In the genomic region with DNA sequence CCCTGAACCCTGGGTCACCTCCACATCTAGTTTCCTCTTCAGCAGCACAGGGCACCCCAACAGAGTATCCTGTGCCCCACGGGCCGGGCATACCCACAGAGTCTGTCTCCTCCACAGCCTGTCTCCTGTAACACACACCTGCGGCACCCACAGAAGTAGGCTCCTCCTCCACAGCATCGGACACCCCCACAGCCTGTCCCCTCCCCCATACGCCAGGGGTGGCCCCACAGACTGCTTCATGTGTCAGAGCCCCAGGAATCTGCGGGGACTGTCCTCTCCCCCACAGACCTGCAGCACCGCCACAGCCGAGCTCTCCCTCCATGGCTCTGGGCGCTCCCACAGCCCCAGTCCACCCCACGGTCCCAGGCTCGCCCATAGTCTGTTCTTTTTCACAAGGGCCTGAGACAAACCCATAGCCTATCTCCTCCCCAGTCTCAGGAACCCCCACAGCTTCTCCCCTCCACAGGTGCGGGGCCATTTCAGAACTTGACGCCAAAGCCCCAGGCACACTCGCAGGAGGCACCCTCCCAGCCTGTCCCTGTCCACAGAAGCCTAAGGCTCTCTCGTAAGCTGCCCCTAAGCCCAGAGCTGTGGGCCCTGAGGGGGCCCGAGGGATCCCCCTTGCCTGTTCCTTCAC, we compare ENCODE assay signal across 8 cellular contexts. TPM values are rescaled to one million over a fixed set of nuclear protein-coding genes. Genes with fewer than 3 reads are reported as not detected.
DNase-seq lines count a peak whose midpoint lies in the region; ATAC-seq and TF ChIP-seq lines count a peak whose summit lies in the region.

No MANE protein-coding gene starts in this region.

- peak overlapping the region; percentile 95 for H2AFZ ChIP-seq in MM.1S (ENCODE audit: low read length)

- H4K20me1 ChIP-seq in MM.1S (ENCODE audit: insufficient read depth, low read length), result no peaks in the 10 kb centered on the region

- TF ChIP-seq CTCF in AG10803 (conservative IDR thresholded peaks at IDR 0.05; ENCODE audit: low read length) (no peak), MM.1S (IDR thresholded peaks at IDR 0.05; ENCODE audit: low read length) (no peak)

- peak overlapping the region; percentile 90 to 98 (median 96) for H3K4me3 Mint-ChIP-seq in naive thymus-derived CD4-positive, alpha-beta T cell

- H3K36me3 Mint-ChIP-seq in naive thymus-derived CD4-positive, alpha-beta T cell, result peaks cover 5 to 13% (median 9%) of the 10 kb centered on the region in 5 donors

- H3K27ac Mint-ChIP-seq in naive thymus-derived CD4-positive, alpha-beta T cell, result peak overlapping the region in 8 of 9 donors; percentile 22 to 99 (median 96)

- no peaks in the 10 kb centered on the region for H3K36me3 ChIP-seq in MM.1S (replicated peaks; ENCODE audit: insufficient read depth, low read length)
- H3K36me3 ChIP-seq in ectodermal cell (ENCODE audit: control insufficient read depth, insufficient read depth, low read length), result peaks cover 10% of the 10 kb centered on the region
- peaks cover 0 to 24% (median 0%) of the 10 kb centered on the region in 3 experiments for H3K36me3 ChIP-seq in naive thymus-derived CD4-positive, alpha-beta T cell (ENCODE audit: control insufficient read depth in 2 of 3, insufficient read depth in 3 of 3, low read length in 3 of 3)

- POLR2A ChIA-PET in naive thymus-derived CD4-positive, alpha-beta T cell (lab: Charles Lee), result interaction anchor here (1.0 to 4.5 kb wide), 3 partner anchors 10 to 299 kb away, joined by 3 to 51 read pairs (median 3); a partner anchor contains a TSS

- H3K27ac ChIP-seq in MM.1S (ENCODE audit: low read length) (no peak overlapping the region), ectodermal cell (ENCODE audit: insufficient read depth, low read depth, low read length, poor library complexity, severe bottlenecking) (no peak overlapping the region)
- H3K27ac ChIP-seq in naive thymus-derived CD4-positive, alpha-beta T cell (ENCODE audit: low read depth, low read length), result peak overlapping the region; percentile 86

- peak overlapping the region; percentile 70 for H3K4me2 ChIP-seq in MM.1S (ENCODE audit: low read depth, low read length)

- peaks cover 37% of the 10 kb centered on the region for H3K79me2 ChIP-seq in MM.1S (ENCODE audit: low read length)

- no peak for ATAC-seq in naive thymus-derived CD4-positive, alpha-beta T cell
- no peak for ATAC-seq in HG02642 (IDR thresholded peaks at IDR 0.05; ENCODE audit: poor library complexity, unreplicated experiment)

- H3K27me3 Mint-ChIP-seq in naive thymus-derived CD4-positive, alpha-beta T cell, result no peaks in the 10 kb centered on the region

- H3K9me2 ChIP-seq in MM.1S (replicated peaks; ENCODE audit: insufficient read depth, low read length), result no peaks in the 10 kb centered on the region

- DNase-seq in AG10803 (ENCODE audit: low read depth) (no peak), MM.1S (no peak), middle frontal gyrus (ENCODE audit: extremely low spot score, low spot score) (no peak)
- peak in 1 of 9 donors; percentile 29 for DNase-seq in naive thymus-derived CD4-positive, alpha-beta T cell
- DNase-seq in stimulated activated CD4-positive, alpha-beta T cell treated with anti-CD3 and anti-CD28 coated beads, Interleukin-2, amount 100 ng/mL, for 48 hours, result no peak
- no peak for DNase-seq in stimulated activated naive CD4-positive, alpha-beta T cell (lab: John Stamatoyannopoulos, UW)

- peak overlapping the region; percentile 97 for H3K4me3 ChIP-seq in AG10803 (ENCODE audit: low read length)
- H3K4me3 ChIP-seq in MM.1S (ENCODE audit: low read length), result peak overlapping the region; percentile 75
- peak overlapping the region; percentile 86 for H3K4me3 ChIP-seq in ectodermal cell (ENCODE audit: insufficient read depth, low read depth, low read length)
- peak overlapping the region; percentile 91 for H3K4me3 ChIP-seq in naive thymus-derived CD4-positive, alpha-beta T cell (ENCODE audit: low read length)

- H3F3A ChIP-seq in MM.1S (ENCODE audit: insufficient read depth, low read length), result peaks cover 5% of the 10 kb centered on the region

- H3K27me3 ChIP-seq in MM.1S (replicated peaks; ENCODE audit: insufficient read depth, low read length) (no peaks in the 10 kb centered on the region), ectodermal cell (ENCODE audit: control insufficient read depth, insufficient read depth, low read length, poor library complexity, severe bottlenecking) (no peaks in the 10 kb centered on the region)
- no peaks in the 10 kb centered on the region for H3K27me3 ChIP-seq in naive thymus-derived CD4-positive, alpha-beta T cell (ENCODE audit: control insufficient read depth in 2 of 2, insufficient read depth in 2 of 2, low read length in 2 of 2)

- CTCF ChIA-PET in naive thymus-derived CD4-positive, alpha-beta T cell (lab: Charles Lee), result no interaction called here

- 60 to 66% methylated on average over 15 to 16 of the region's 16 CpGs for WGBS in ectodermal cell, 2 experiments

- H3K9me3 ChIP-seq in MM.1S (replicated peaks; ENCODE audit: insufficient read depth, low read length) (no peaks in the 10 kb centered on the region), ectodermal cell (ENCODE audit: control insufficient read depth, low read length) (no peaks in the 10 kb centered on the region)
- H3K9me3 ChIP-seq in naive thymus-derived CD4-positive, alpha-beta T cell (ENCODE audit: control insufficient read depth in 2 of 3, low read length in 3 of 3), result no peaks in the 10 kb centered on the region

- peaks cover 13% of the 10 kb centered on the region; the same call in 1 of the 2 replicates for H3K4me1 ChIP-seq in MM.1S (ENCODE audit: low read length)
- H3K4me1 ChIP-seq in ectodermal cell (ENCODE audit: control insufficient read depth, insufficient read depth, low read length), result peaks cover 13% of the 10 kb centered on the region
- H3K4me1 ChIP-seq in naive thymus-derived CD4-positive, alpha-beta T cell (ENCODE audit: control insufficient read depth in 2 of 2, insufficient read depth in 2 of 2, low read length in 2 of 2), result peaks cover 17 to 24% of the 10 kb centered on the region in 2 donors

- peaks cover 29 to 52% (median 46%) of the 10 kb centered on the region in 7 donors for H3K4me1 Mint-ChIP-seq in naive thymus-derived CD4-positive, alpha-beta T cell

- intact Hi-C loops in naive thymus-derived CD4-positive, alpha-beta T cell (cut with micrococcal nuclease), result no loop called here

- H3K9me3 Mint-ChIP-seq in naive thymus-derived CD4-positive, alpha-beta T cell, result no peaks in the 10 kb centered on the region

- peak overlapping the region; percentile 93; the same call in 1 of the 2 replicates for H3K9ac ChIP-seq in MM.1S (ENCODE audit: low read length)

RNA-seq across cellular contexts. Expression of a gene that starts 1.4 kb away (rescaled TPM):
- polyA plus RNA-seq in ectodermal cell (2013, experiment 1 of 4), result 33.8 TPM
- 37.6 TPM for polyA plus RNA-seq in ectodermal cell (2013, experiment 2 of 4)
- polyA plus RNA-seq in ectodermal cell (2013, experiment 3 of 4), result 27.3 TPM
- polyA plus RNA-seq in ectodermal cell (2013, experiment 4 of 4), result 26.6 TPM
- total RNA-seq in naive thymus-derived CD4-positive, alpha-beta T cell, result 10 to 100 TPM; 12.4 to 18.4 (median 17.9) TPM
- polyA plus RNA-seq in naive thymus-derived CD4-positive, alpha-beta T cell, result 1 to 10 TPM; 2.6 to 3.5 TPM

RNA-seq across cellular contexts. Expression of a gene that starts 1.7 kb away (rescaled TPM):
- polyA plus RNA-seq in ectodermal cell (2013, experiment 1 of 4), result 184 TPM
- polyA plus RNA-seq in ectodermal cell (2013, experiment 2 of 4), result 164 TPM
- polyA plus RNA-seq in ectodermal cell (2013, experiment 3 of 4), result 203 TPM
- 200 TPM for polyA plus RNA-seq in ectodermal cell (2013, experiment 4 of 4)
- total RNA-seq in naive thymus-derived CD4-positive, alpha-beta T cell, result 10 to 100 TPM; 14.3 to 70.3 (median 18.5) TPM
- 10 to 100 TPM; 65.1 to 89.7 TPM for polyA plus RNA-seq in naive thymus-derived CD4-positive, alpha-beta T cell

RNA-seq across cellular contexts. Expression of a gene that starts 12.3 kb away (rescaled TPM):
- polyA plus RNA-seq in ectodermal cell (2013, experiment 1 of 4), result 27.5 TPM
- polyA plus RNA-seq in ectodermal cell (2013, experiment 2 of 4), result 23.9 TPM
- polyA plus RNA-seq in ectodermal cell (2013, experiment 3 of 4), result 21.5 TPM
- polyA plus RNA-seq in ectodermal cell (2013, experiment 4 of 4), result 22.3 TPM
- total RNA-seq in naive thymus-derived CD4-positive, alpha-beta T cell, result 10 to 100 TPM; 21.4 to 41.2 (median 28.2) TPM
- polyA plus RNA-seq in naive thymus-derived CD4-positive, alpha-beta T cell, result 10 to 100 TPM; 24.0 to 26.7 TPM

RNA-seq across cellular contexts. Expression of a gene that starts 12.4 kb away (rescaled TPM):
- polyA plus RNA-seq in ectodermal cell (2013, experiment 1 of 4), result 3.6 TPM
- 3.4 TPM for polyA plus RNA-seq in ectodermal cell (2013, experiment 2 of 4)
- polyA plus RNA-seq in ectodermal cell (2013, experiment 3 of 4), result 3.5 TPM
- polyA plus RNA-seq in ectodermal cell (2013, experiment 4 of 4), result 4.0 TPM
- 1 to 10 TPM; 1.9 to 6.1 (median 1.9) TPM for total RNA-seq in naive thymus-derived CD4-positive, alpha-beta T cell
- 1 to 10 TPM; 6.1 to 9.5 TPM for polyA plus RNA-seq in naive thymus-derived CD4-positive, alpha-beta T cell
